ENCODE assay signal across 19 cellular contexts in genomic region chr16:14205666-14206065, GRCh38.
"Had no signal": no experiment of that assay in that cellular context is flagged by ENCODE, and none has a peak within 500 bp of the region (broad histone marks: within the 10 kb centered on the region; RNA-seq: fewer than 3 reads in every experiment).

No MANE protein-coding gene starts in this region.

- H3K27ac ChIP-seq: adrenal gland, breast epithelium, dorsolateral prefrontal cortex, gastrocnemius medialis, testis, upper lobe of right lung had no signal

- H3K9me3 ChIP-seq: adrenal gland, breast epithelium, gastrocnemius medialis, testis, upper lobe of right lung had no signal

- H3K4me3 ChIP-seq: adrenal gland, breast epithelium, dorsolateral prefrontal cortex, gastrocnemius medialis, testis, upper lobe of right lung had no signal

- H3K4me3 Mint-ChIP-seq: activated CD8-positive, alpha-beta T cell treated with anti-CD3 and anti-CD28 coated beads, Interleukin-2, amount 10 ng/mL, durations not matched to agents 7 days and 5 days; nephron; stimulated activated naive CD8-positive, alpha-beta T cell treated with anti-CD3 and anti-CD28 coated beads, Interleukin-15, amount 100 ng/mL, for 72 hours; T-helper 2 cell treated with Interferon-gamma antibody and Interleukin-4, amounts not matched to agents 5 μg/mL and 100 μg/mL, for 36 hours had no signal

- H3K36me3 ChIP-seq: adrenal gland, breast epithelium, gastrocnemius medialis, upper lobe of right lung had no signal

- FAIRE-seq: endometrium had no signal

- H3K9me3 Mint-ChIP-seq: nephron; stimulated activated naive CD8-positive, alpha-beta T cell treated with anti-CD3 and anti-CD28 coated beads, Interleukin-15, amount 100 ng/mL, for 72 hours; T-helper 2 cell treated with Interferon-gamma antibody and Interleukin-4, amounts not matched to agents 5 μg/mL and 100 μg/mL, for 36 hours had no signal

- H3K27ac Mint-ChIP-seq: activated CD8-positive, alpha-beta T cell treated with anti-CD3 and anti-CD28 coated beads, Interleukin-2, amount 10 ng/mL, durations not matched to agents 7 days and 5 days; nephron; stimulated activated naive CD8-positive, alpha-beta T cell treated with anti-CD3 and anti-CD28 coated beads, Interleukin-15, amount 100 ng/mL, for 72 hours; T-helper 2 cell treated with Interferon-gamma antibody and Interleukin-4, amounts not matched to agents 5 μg/mL and 100 μg/mL, for 36 hours had no signal

- DNase-seq: activated CD4-positive, alpha-beta T cell treated with anti-CD3 and anti-CD28 coated beads for 1 hour; activated CD8-positive, alpha-beta T cell treated with anti-CD3 and anti-CD28 coated beads, Interleukin-2, amount 10 ng/mL, durations not matched to agents 7 days and 5 days; activated naive CD4-positive, alpha-beta T cell treated with anti-CD3 and anti-CD28 coated beads, Interleukin-2, amount 50 U/mL, for 16 hours; adrenal gland; dorsolateral prefrontal cortex; gastrocnemius medialis; left ventricle myocardium superior; mesendoderm; occipital lobe; stimulated activated CD4-positive, alpha-beta T cell treated with anti-CD3 and anti-CD28 coated beads, Interleukin-4, amount 100 ng/mL, for 1 hour; stimulated activated naive CD8-positive, alpha-beta T cell treated with anti-CD3 and anti-CD28 coated beads, Interleukin-15, amount 100 ng/mL, for 72 hours; testis; upper lobe of right lung had no signal

- H3K27me3 ChIP-seq: adrenal gland, breast epithelium, dorsolateral prefrontal cortex, gastrocnemius medialis, testis, upper lobe of right lung had no signal

- H3K27me3 Mint-ChIP-seq: stimulated activated naive CD8-positive, alpha-beta T cell treated with anti-CD3 and anti-CD28 coated beads, Interleukin-15, amount 100 ng/mL, for 72 hours had no signal

- ATAC-seq: activated CD8-positive, alpha-beta T cell treated with anti-CD3 and anti-CD28 coated beads, Interleukin-2, amount 10 ng/mL, durations not matched to agents 7 days and 5 days; esophagus mucosa; gastrocnemius medialis; left ventricle myocardium superior; sciatic nerve; stimulated activated naive CD8-positive, alpha-beta T cell treated with anti-CD3 and anti-CD28 coated beads, Interleukin-15, amount 100 ng/mL, for 72 hours; upper lobe of right lung had no signal
